9 cellular contexts compared by ENCODE assay signal in the genomic region with DNA sequence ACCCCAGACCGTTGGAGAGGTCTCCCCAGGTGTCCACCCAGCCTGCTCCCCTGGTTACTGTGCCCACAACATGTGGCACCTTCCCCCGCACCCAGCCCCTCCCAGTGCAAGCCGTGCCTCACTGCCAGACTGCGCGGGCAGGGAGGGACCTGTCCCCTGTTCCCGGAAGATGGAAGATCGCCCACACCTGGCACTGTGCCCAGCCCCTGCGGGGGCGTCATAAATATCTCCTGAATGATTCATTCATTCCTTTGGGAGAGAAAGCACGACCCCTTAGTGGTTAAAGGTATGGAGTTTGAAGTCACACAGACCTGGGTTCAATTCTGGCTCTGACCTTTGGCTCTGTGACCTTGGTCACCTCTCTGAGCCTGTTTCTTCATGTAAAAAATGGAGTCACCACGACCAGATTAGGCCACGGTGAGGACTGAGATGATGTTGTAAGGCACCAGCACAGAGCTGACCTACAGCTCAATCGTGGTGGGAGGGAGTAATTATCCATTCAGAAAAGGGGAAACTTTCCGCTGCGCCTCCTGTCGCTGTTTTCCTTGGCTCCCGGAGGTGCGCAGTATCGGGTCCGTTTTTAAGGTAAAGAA. TPM values are rescaled to one million over a fixed set of nuclear protein-coding genes. Genes with fewer than 3 reads are reported as not detected.
DNase-seq lines count a peak whose midpoint lies in the region; ATAC-seq and TF ChIP-seq lines count a peak whose summit lies in the region.
"Had no signal": no experiment of that assay in that cellular context is flagged by ENCODE, and none has a peak within 500 bp of the region (broad histone marks: within the 10 kb centered on the region; RNA-seq: fewer than 3 reads in every experiment).

No MANE protein-coding gene starts in this region.

- H3K4me1 Mint-ChIP-seq in CD4-positive, alpha-beta T cell (ENCODE audit: low read depth) = peaks cover 32% of the 10 kb centered on the region
- H3K4me1 Mint-ChIP-seq in chondrocyte (ENCODE audit: low read depth) (peaks cover 28% of the 10 kb centered on the region), naive B cell (peaks cover 17 to 32% (median 24%) of the 10 kb centered on the region in 3 donors)

- H3K27me3 Mint-ChIP-seq in CD4-positive, alpha-beta T cell = peaks cover 55% of the 10 kb centered on the region
- no peaks in the 10 kb centered on the region for H3K27me3 Mint-ChIP-seq in chondrocyte (ENCODE audit: low read depth)
- peaks cover 55 to 78% (median 63%) of the 10 kb centered on the region in 3 donors for H3K27me3 Mint-ChIP-seq in naive B cell

- no peaks in the 10 kb centered on the region for H3K36me3 Mint-ChIP-seq in CD4-positive, alpha-beta T cell (ENCODE audit: low read depth)
- no peaks in the 10 kb centered on the region for H3K36me3 Mint-ChIP-seq in chondrocyte (ENCODE audit: low read depth)
- peaks cover 0 to 16% of the 10 kb centered on the region in 2 donors for H3K36me3 Mint-ChIP-seq in naive B cell

- ATAC-seq in CD4-positive, alpha-beta T cell (ENCODE audit: poor library complexity) = no peak
- ATAC-seq in naive B cell (ENCODE audit: low read depth in 2 of 2) (no peak), GM19397 (IDR thresholded peaks at IDR 0.05; ENCODE audit: unreplicated experiment) (no peak)

- H3K9me3 ChIP-seq in CD4-positive, alpha-beta T cell (ENCODE audit: control insufficient read depth, low read length) = no peaks in the 10 kb centered on the region

- in situ Hi-C loops in KBM-7 (cut with MboI; ENCODE audit: low pct_unique_long_range_greater_than_20kb, low sequenced_read_pairs) = no loop called here

- H3K27me3 ChIP-seq in CD4-positive, alpha-beta T cell (ENCODE audit: control insufficient read depth, insufficient read depth, low read length) = peaks cover 26% of the 10 kb centered on the region

- DNase-seq in CD4-positive, alpha-beta T cell = no peak
- DNase-seq in NCI-H1048 (lab: John Stamatoyannopoulos, UW) (peak; percentile 61), chondrocyte (ENCODE audit: low spot score) (no peak), naive B cell (no peak), GM19238 (ENCODE audit: insufficient read length, low spot score) (no peak), KBM-7 (no peak)
- DNase-seq in effector CD4-positive, alpha-beta T cell = no peak

- H3K4me3 Mint-ChIP-seq in CD4-positive, alpha-beta T cell = peak overlapping the region; percentile 56
- H3K4me3 Mint-ChIP-seq in chondrocyte (ENCODE audit: unreplicated experiment) (peak overlapping the region; percentile 68), naive B cell (peak overlapping the region in 6 of 8 donors; percentile 48 to 86 (median 68))

- no peak overlapping the region for H3K27ac ChIP-seq in CD4-positive, alpha-beta T cell (ENCODE audit: low read depth, low read length)

- no peaks in the 10 kb centered on the region for H3K9me3 Mint-ChIP-seq in CD4-positive, alpha-beta T cell
- no peaks in the 10 kb centered on the region for H3K9me3 Mint-ChIP-seq in chondrocyte (ENCODE audit: low read depth)
- peaks cover 0 to 7% (median 4%) of the 10 kb centered on the region in 7 donors for H3K9me3 Mint-ChIP-seq in naive B cell

- intact Hi-C loops in CD4-positive, alpha-beta T cell (cut with DNase I, micrococcal nuclease) = no loop called here

- CTCF ChIA-PET in CD4-positive, alpha-beta T cell (lab: Charles Lee) = interaction anchor here (0.5 kb wide), 1 partner anchor 158 kb away, joined by 3 read pairs; no protein-coding TSS in a partner anchor

- no peak overlapping the region for H3K27ac Mint-ChIP-seq in CD4-positive, alpha-beta T cell
- H3K27ac Mint-ChIP-seq in chondrocyte (ENCODE audit: unreplicated experiment) (peak overlapping the region; percentile 85), naive B cell (no peak overlapping the region)

- no peak for TF ChIP-seq CTCF in CD4-positive, alpha-beta T cell (IDR thresholded peaks at IDR 0.05)
- TF ChIP-seq CTCF in chondrocyte (IDR thresholded peaks at IDR 0.05) = no peak

- POLR2A ChIA-PET in CD4-positive, alpha-beta T cell (lab: Charles Lee) = no interaction called here

RNA-seq across cellular contexts. Expression of gene SYT12, which starts 0.5 kb away (rescaled TPM):
- not detected for total RNA-seq in CD4-positive, alpha-beta T cell
- 7.2 to 15.3 TPM (median 7.2 TPM) in 3 replicates for total RNA-seq in chondrocyte
- not detected for polyA plus RNA-seq in naive B cell (ENCODE audit: low read depth in 6 of 6)

RNA-seq across cellular contexts. Expression of gene RHOD, which starts 34.2 kb away (rescaled TPM):
- not detected for total RNA-seq in CD4-positive, alpha-beta T cell
- 17.4 to 26.5 TPM (median 26.0 TPM) in 3 replicates for total RNA-seq in chondrocyte
- polyA plus RNA-seq in naive B cell (ENCODE audit: low read depth in 6 of 6) = 1 to 10 TPM in 2 of 6 donors, under 1 TPM in 4; 0.71 to 2.6 (median 0.97) TPM

RNA-seq across cellular contexts. Expression of gene C11orf86, which starts 47.3 kb away (rescaled TPM):
- total RNA-seq in CD4-positive, alpha-beta T cell = not detected
- not detected in 3 replicates for total RNA-seq in chondrocyte
- not detected for polyA plus RNA-seq in naive B cell (ENCODE audit: low read depth in 6 of 6)
- total RNA-seq: subcutaneous adipose tissue had no signal

Comparison
In these comparisons a context has a peak if more than half of its experiments do, and no peak if none do; other contexts are left out.
1. RNA of gene RHOD, which starts 34.2 kb away (total RNA-seq): 17.4 to 26.5 TPM in chondrocyte; not detected in CD4-positive, alpha-beta T cell; every median in the first group is over 10 times any median in the second.
2. Peak in every context shown above with its lines, with median percentiles within 50 percentile points of each other: H3K4me3 Mint-ChIP-seq.